ENCODE assay signal across 1 cellular context in genomic region chr7:156064921-156065386, GRCh38.
TF ChIP-seq lines count a peak whose summit lies in the region.

No MANE protein-coding gene starts in this region.

TF ChIP-seq in HCT116, 20 proteins besides CTCF, POLR2A, EP300 and RAD21 (continued from another document):
- TF ChIP-seq EGR1 (IDR thresholded peaks at IDR 0.05; ENCODE audit: low read depth), result no peak
